In genomic region chr4:184375027-184375426, GRCh38 we compare ENCODE assay signal across 21 cellular contexts.
DNase-seq lines count a peak whose midpoint lies in the region; ATAC-seq, FAIRE-seq and TF ChIP-seq lines count a peak whose summit lies in the region.
"Had no signal": no experiment of that assay in that cellular context is flagged by ENCODE, and none has a peak within 500 bp of the region (broad histone marks: within the 10 kb centered on the region; RNA-seq: fewer than 3 reads in every experiment).

No MANE protein-coding gene starts in this region.

- H3K9me3 Mint-ChIP-seq in activated T-helper 17 cell treated with anti-CD3 and anti-CD28 coated beads, Interleukin-2, amount 50 U/mL, for 72 hours: no peaks in the 10 kb centered on the region
- H3K9me3 Mint-ChIP-seq: activated CD8-positive, alpha-beta T cell treated with anti-CD3 and anti-CD28 coated beads for 36 hours had no signal

- FAIRE-seq in GM18507 (lab: Jason Lieb, UNC): peak; percentile 36

- H3K36me3 ChIP-seq in adrenal gland (replicated peaks in 1 of 2): no peaks in the 10 kb centered on the region
- H3K36me3 ChIP-seq: right lobe of liver, thoracic aorta had no signal

- ATAC-seq in HG02973 (IDR thresholded peaks at IDR 0.05; ENCODE audit: unreplicated experiment) (peak; percentile 57), right cardiac atrium (no peak)
- ATAC-seq in activated T-helper 17 cell treated with anti-CD3 and anti-CD28 coated beads, Interleukin-2, amount 50 U/mL, for 72 hours (replicated peaks): peak; percentile 53
- ATAC-seq: activated CD8-positive, alpha-beta T cell treated with anti-CD3 and anti-CD28 coated beads for 36 hours; mucosa of descending colon; right lobe of liver had no signal

- no peak overlapping the region for H3K4me3 ChIP-seq in adrenal gland
- no peak overlapping the region for H3K4me3 ChIP-seq in right cardiac atrium (ENCODE audit: low read length)
- H3K4me3 ChIP-seq: mucosa of descending colon, right lobe of liver, thoracic aorta had no signal

- WGBS in adrenal gland, 4 donors: 90 to 93% (median 91%) methylated on average over 1 of the region's 1 CpG
- 95% methylated on average over 1 of the region's 1 CpG for whole genome bisulfite sequencing in right cardiac atrium

- peaks cover 12 to 15% of the 10 kb centered on the region in 2 donors for H3K4me1 ChIP-seq in adrenal gland (replicated peaks in 1 of 2)
- no peaks in the 10 kb centered on the region for H3K4me1 ChIP-seq in right cardiac atrium (ENCODE audit: control insufficient read depth, insufficient read depth, low read length)

- DNase-seq in GM18507 (ENCODE audit: extremely low spot score, insufficient read length, low read depth) (no peak), iris pigment epithelial cell (ENCODE audit: low read depth) (peak; percentile 51), AG08395 (ENCODE audit: low spot score) (no peak), adrenal gland (no peak), right cardiac atrium (no peak)
- DNase-seq: activated CD8-positive, alpha-beta T cell treated with anti-CD3 and anti-CD28 coated beads for 36 hours; activated effector memory CD4-positive, alpha-beta T cell treated with Interleukin-2 at 50 U/mL for 16 hours; aorta; C1 segment of cervical spinal cord; cortex of kidney; erythroblast; H7; hippocampal formation; mucosa of descending colon; NCI-H345; nucleus accumbens; right lobe of liver; stimulated activated CD4-positive, alpha-beta T cell treated with anti-CD3 and anti-CD28 coated beads, Interleukin-1b, Interleukin-23, amount 100 ng/mL, for 48 hours had no signal

- peaks cover 15% of the 10 kb centered on the region for H3K4me1 Mint-ChIP-seq in activated T-helper 17 cell treated with anti-CD3 and anti-CD28 coated beads, Interleukin-2, amount 50 U/mL, for 72 hours

- intact Hi-C loops in adrenal gland (cut with DNase I) (no loop called here), right cardiac atrium (cut with DNase I) (no loop called here)

- H3K36me3 Mint-ChIP-seq in activated T-helper 17 cell treated with anti-CD3 and anti-CD28 coated beads, Interleukin-2, amount 50 U/mL, for 72 hours (ENCODE audit: low read depth): no peaks in the 10 kb centered on the region

- H3K27ac ChIP-seq in adrenal gland (no peak overlapping the region), right cardiac atrium (ENCODE audit: low read length) (no peak overlapping the region)
- H3K27ac ChIP-seq: right lobe of liver, thoracic aorta had no signal

- H3K27ac Mint-ChIP-seq in activated T-helper 17 cell treated with anti-CD3 and anti-CD28 coated beads, Interleukin-2, amount 50 U/mL, for 72 hours: peak overlapping the region; percentile 39
- H3K27ac Mint-ChIP-seq: activated CD8-positive, alpha-beta T cell treated with anti-CD3 and anti-CD28 coated beads for 36 hours had no signal

- H3K9me3 ChIP-seq in adrenal gland (replicated peaks in 1 of 3) (no peaks in the 10 kb centered on the region), right cardiac atrium (ENCODE audit: control insufficient read depth, low read length) (no peaks in the 10 kb centered on the region)
- H3K9me3 ChIP-seq: mucosa of descending colon, right lobe of liver, thoracic aorta had no signal

- no peak for TF ChIP-seq POLR2A in adrenal gland (IDR thresholded peaks at IDR 0.05)

- H3K4me3 Mint-ChIP-seq in activated T-helper 17 cell treated with anti-CD3 and anti-CD28 coated beads, Interleukin-2, amount 50 U/mL, for 72 hours: no peak overlapping the region
- H3K4me3 Mint-ChIP-seq: activated CD8-positive, alpha-beta T cell treated with anti-CD3 and anti-CD28 coated beads for 36 hours had no signal

- no peak for TF ChIP-seq CTCF in adrenal gland (IDR thresholded peaks at IDR 0.05)

- H3K27me3 ChIP-seq in adrenal gland: no peaks in the 10 kb centered on the region
- H3K27me3 ChIP-seq in right cardiac atrium (ENCODE audit: control insufficient read depth, insufficient read depth): no peaks in the 10 kb centered on the region
- H3K27me3 ChIP-seq: right lobe of liver had no signal

- H3K27me3 Mint-ChIP-seq in activated T-helper 17 cell treated with anti-CD3 and anti-CD28 coated beads, Interleukin-2, amount 50 U/mL, for 72 hours: no peaks in the 10 kb centered on the region
- H3K27me3 Mint-ChIP-seq: activated CD8-positive, alpha-beta T cell treated with anti-CD3 and anti-CD28 coated beads for 36 hours had no signal

Comparison
In these comparisons a context has a peak if more than half of its experiments do, and no peak if none do; other contexts are left out.
1. ATAC-seq: peak in HG02973 (single experiment) and activated T-helper 17 cell treated with anti-CD3 and anti-CD28 coated beads, Interleukin-2, amount 50 U/mL, for 72 hours (single experiment); none in right cardiac atrium (0 of 2).